ENCODE assay signal across 1 cellular context in genomic region chr1:1627261-1627841, GRCh38.
TF ChIP-seq lines count a peak whose summit lies in the region.

No MANE protein-coding gene starts in this region.

TF ChIP-seq in HCT116, 20 proteins besides CTCF, POLR2A, EP300 and RAD21:
- TF ChIP-seq POLR2AphosphoS5 (IDR thresholded peaks at IDR 0.05; ENCODE audit: low read depth, low read length), result peak; percentile 55; the same call in 1 of the 2 replicates
- peak; percentile 64; the same call in 1 of the 2 replicates for TF ChIP-seq ZFX (IDR thresholded peaks at IDR 0.05)
- no peak for TF ChIP-seq EZH2phosphoT487 (IDR thresholded peaks at IDR 0.05; ENCODE audit: borderline replicate concordance)
